Comparison of ENCODE assay signal across 8 cellular contexts in the genomic region with DNA sequence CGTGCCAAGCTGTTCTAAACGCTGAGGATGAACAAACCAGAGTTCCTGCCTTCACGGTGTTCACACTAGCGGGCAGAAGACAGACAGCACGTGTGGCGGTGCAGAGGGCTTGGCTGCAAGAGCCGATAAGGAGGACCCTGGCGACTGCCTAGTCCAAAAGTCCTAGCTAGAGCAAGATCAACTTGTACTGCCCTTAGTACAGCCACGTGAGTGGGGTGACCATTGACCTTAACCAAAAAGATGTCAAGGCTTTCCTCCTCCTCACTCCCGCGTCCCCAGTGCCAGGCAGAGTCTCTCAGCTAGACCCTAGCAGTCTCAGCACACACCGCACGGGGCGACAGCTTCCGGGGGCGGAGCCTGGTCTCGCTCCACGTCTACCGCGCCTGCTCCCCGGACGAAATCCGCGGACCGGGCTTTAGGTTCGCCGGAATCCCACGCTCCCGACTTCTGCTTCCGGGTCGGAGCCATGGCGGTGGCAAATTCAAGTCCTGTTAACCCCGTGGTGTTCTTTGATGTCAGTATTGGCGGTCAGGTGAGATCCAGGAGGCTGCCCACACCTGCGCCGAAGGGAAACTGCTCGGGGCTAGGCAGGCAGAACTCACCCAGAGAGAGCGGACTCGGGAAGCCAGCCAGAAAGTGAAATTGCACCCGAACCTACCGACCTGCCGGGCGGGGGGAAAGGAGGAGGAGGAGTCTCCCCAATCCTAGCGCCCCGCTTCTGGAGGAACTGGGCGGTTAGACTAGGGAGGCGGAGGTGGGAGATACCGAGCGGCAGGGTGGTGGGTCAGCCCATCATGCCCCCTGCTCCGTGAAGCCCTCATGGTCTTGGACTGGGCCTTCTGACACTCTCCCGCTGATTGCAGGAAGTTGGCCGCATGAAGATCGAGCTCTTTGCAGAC. TPM values are rescaled to one million over a fixed set of nuclear protein-coding genes. Genes with fewer than 3 reads are reported as not detected.
DNase-seq lines count a peak whose midpoint lies in the region; ATAC-seq and TF ChIP-seq lines count a peak whose summit lies in the region.

PPIH (plus strand) TSS at position 443 of the 899 bp plus-strand sequence; CDS start at position 467, 24 bp downstream.

- H3K9me3 ChIP-seq in Panc1 (ENCODE audit: control insufficient read depth, insufficient read depth, low read depth, low read length) (no peaks in the 10 kb centered on the region), esophagus (ENCODE audit: control insufficient read depth in 2 of 2, insufficient read depth in 1 of 2, low read depth in 1 of 2, low read length in 1 of 2) (no peaks in the 10 kb centered on the region), mucosa of stomach (ENCODE audit: control insufficient read depth, low read length) (no peaks in the 10 kb centered on the region)

- H3K4me3 Mint-ChIP-seq in activated T-cell treated with anti-CD3 and anti-CD28 coated beads, Interleukin-2, amount 50 U/mL, for 4 hours, result peak within 1 kb of the TSS; percentile 99

- peaks cover 15% of the 10 kb centered on the region for H3K36me3 Mint-ChIP-seq in activated T-cell treated with anti-CD3 and anti-CD28 coated beads, Interleukin-2, amount 50 U/mL, for 4 hours (ENCODE audit: insufficient read depth)

- in situ Hi-C loops in Panc1 (cut with HindIII; ENCODE audit: low pct_unique_long_range_greater_than_20kb, low sequenced_read_pairs), result no loop called here

- peaks cover 15% of the 10 kb centered on the region for H3K4me1 ChIP-seq in Panc1 (ENCODE audit: control insufficient read depth, insufficient read depth, low read length)
- H3K4me1 ChIP-seq in esophagus (ENCODE audit: control insufficient read depth in 2 of 2, insufficient read depth in 2 of 2, low read length in 1 of 2), result peaks cover 0 to 6% of the 10 kb centered on the region in 2 donors
- peaks cover 11% of the 10 kb centered on the region for H3K4me1 ChIP-seq in mucosa of stomach (ENCODE audit: control insufficient read depth, insufficient read depth, low read length)

- H3K36me3 ChIP-seq in Panc1 (ENCODE audit: control insufficient read depth, insufficient read depth, low read length) (peaks cover 29% of the 10 kb centered on the region), esophagus (ENCODE audit: control insufficient read depth in 2 of 2, insufficient read depth in 2 of 2, low read length in 1 of 2) (no peaks in the 10 kb centered on the region), mucosa of stomach (ENCODE audit: control insufficient read depth, insufficient read depth, low read length) (no peaks in the 10 kb centered on the region)

- WGBS in esophagus, 2 donors, result 0% methylated on average over 53 of the region's 53 CpGs

- no peak for TF ChIP-seq CTCF in Panc1 (IDR thresholded peaks at IDR 0.05)

- peak within 1 kb of the TSS; percentile 86 to 98 for H3K4me3 ChIP-seq in Panc1 (ENCODE audit: low read depth in 2 of 2, low read length in 2 of 2)
- peak within 1 kb of the TSS; percentile 94 to 96 for H3K4me3 ChIP-seq in esophagus (ENCODE audit: low read depth in 1 of 2, low read length in 2 of 2)
- H3K4me3 ChIP-seq in mucosa of stomach (ENCODE audit: low read length), result peak within 1 kb of the TSS; percentile 60

- no peaks in the 10 kb centered on the region for H3K9me3 Mint-ChIP-seq in activated T-cell treated with anti-CD3 and anti-CD28 coated beads, Interleukin-2, amount 50 U/mL, for 4 hours

- H3K27ac ChIP-seq in Panc1 (ENCODE audit: low read length) (peak within 1 kb of the TSS; percentile 96), esophagus (ENCODE audit: low read depth in 2 of 2, low read length in 1 of 2) (peak within 1 kb of the TSS; percentile 95 to 98)

- peaks cover 3% of the 10 kb centered on the region; the same call in 1 of the 2 replicates for H3K27me3 ChIP-seq in Panc1 (ENCODE audit: control insufficient read depth, insufficient read depth, low read length)
- H3K27me3 ChIP-seq in esophagus (ENCODE audit: control insufficient read depth in 1 of 2, insufficient read depth in 2 of 2, low read length in 2 of 2), result no peaks in the 10 kb centered on the region
- no peaks in the 10 kb centered on the region for H3K27me3 ChIP-seq in mucosa of stomach (ENCODE audit: control insufficient read depth, insufficient read depth, low read length)

- peaks cover 46% of the 10 kb centered on the region for H3K4me1 Mint-ChIP-seq in activated T-cell treated with anti-CD3 and anti-CD28 coated beads, Interleukin-2, amount 50 U/mL, for 4 hours (ENCODE audit: low read depth)

- H3K9ac ChIP-seq in mucosa of stomach (ENCODE audit: low read length), result peak within 1 kb of the TSS; percentile 66

- TSS peak; percentile 73 for BruUV-seq in Panc1 (replicated peaks; lab: Mats Ljungman, UMichigan)

- ATAC-seq in GM21717 (IDR thresholded peaks at IDR 0.05; ENCODE audit: unreplicated experiment) (peak; percentile 95), Panc1 (peak; percentile 100)
- peak; percentile 98 to 99 for ATAC-seq in activated T-cell treated with anti-CD3 and anti-CD28 coated beads, Interleukin-2, amount 50 U/mL, for 4 hours

- DNase-seq in DMS79 (lab: John Stamatoyannopoulos, UW), result peak; percentile 94
- DNase-seq in KG1 (lab: John Stamatoyannopoulos, UW), result peak; percentile 86
- DNase-seq in Panc1 (ENCODE audit: low read depth, low spot score), result peak; percentile 84
- peak; percentile 92 for DNase-seq in activated T-cell treated with anti-CD3 and anti-CD28 coated beads, Interleukin-2, amount 50 U/mL, for 4 hours
- peak; percentile 87 to 89 for DNase-seq in stimulated activated CD8-positive, alpha-beta memory T cell treated with anti-CD3 and anti-CD28 coated beads, Interleukin-7, amount 100 ng/mL, for 1 hour (ENCODE audit: low read depth in 2 of 2)

- intact Hi-C loops in Panc1 (cut with micrococcal nuclease; ENCODE audit: unreplicated experiment), result no loop called here

- CTCF ChIA-PET in Panc1 (lab: Charles Lee), result interaction anchor here (0.6 kb wide), 1 partner anchor 412 kb away, joined by 3 read pairs; no protein-coding TSS in a partner anchor

- H3K27me3 Mint-ChIP-seq in activated T-cell treated with anti-CD3 and anti-CD28 coated beads, Interleukin-2, amount 50 U/mL, for 4 hours (ENCODE audit: low read depth), result no peaks in the 10 kb centered on the region

- POLR2A ChIA-PET in Panc1 (lab: Charles Lee), result interaction anchor here (0.6 to 0.7 kb wide), 2 partner anchors 68 to 77 kb away, joined by 3 read pairs; no protein-coding TSS in a partner anchor

RNA-seq across cellular contexts. Expression of gene PPIH, which starts in this region (rescaled TPM):
- total RNA-seq in Panc1 (2021; ENCODE audit: unreplicated experiment), result 78.5 TPM
- polyA plus RNA-seq in Panc1 (2012; ENCODE audit: insufficient read length), result 60.0 TPM
- total RNA-seq in activated T-cell treated with anti-CD3 and anti-CD28 coated beads, Interleukin-2, amount 50 U/mL, for 4 hours, result 100 to 1,000 TPM in 2 of 3 donors, 10 to 100 TPM in 1; 97.4 to 122 (median 117) TPM
- 10 to 100 TPM; 44.9 to 48.9 TPM for polyA plus RNA-seq in esophagus

Comparison
In these comparisons a context has a peak if more than half of its experiments do, and no peak if none do; other contexts are left out.
1. Peak in every context shown above with its lines: DNase-seq, ATAC-seq, H3K4me3 ChIP-seq and H3K27ac ChIP-seq.